7 cellular contexts compared by ENCODE assay signal in the genomic region with DNA sequence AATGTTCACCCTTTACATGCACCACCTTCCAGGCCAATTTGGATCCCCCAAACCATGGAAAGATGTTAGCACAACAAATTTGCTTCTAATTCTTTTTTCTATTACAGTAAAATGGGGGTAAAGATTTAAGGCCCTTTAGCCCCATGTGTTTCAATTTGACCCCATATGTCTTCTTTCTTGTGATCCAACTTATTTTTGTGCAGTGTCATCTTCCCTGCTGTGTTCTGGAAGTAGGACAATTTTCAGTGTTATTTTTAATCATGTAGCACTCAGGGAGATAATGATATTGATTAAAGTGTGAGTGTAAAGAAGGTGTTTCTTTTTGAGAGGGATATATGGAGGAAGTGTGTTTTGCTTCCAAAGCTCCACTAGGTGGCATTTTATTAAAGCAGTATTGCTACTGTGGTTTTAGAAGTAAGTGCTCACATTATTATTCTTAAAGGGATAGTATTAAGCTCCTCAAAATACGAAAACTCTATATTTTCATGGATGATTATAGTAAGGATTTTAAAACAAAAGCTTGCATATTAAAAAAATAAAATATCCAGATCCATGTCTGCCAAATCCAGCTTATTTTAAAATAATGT.
DNase-seq lines count a peak whose midpoint lies in the region; ATAC-seq and TF ChIP-seq lines count a peak whose summit lies in the region.

No MANE protein-coding gene starts in this region.

- no peaks in the 10 kb centered on the region for H3K9me3 Mint-ChIP-seq in nephron
- H3K9me3 Mint-ChIP-seq in activated CD4-positive, alpha-beta T cell treated with anti-CD3 and anti-CD28 coated beads for 36 hours (ENCODE audit: low read depth) = no peaks in the 10 kb centered on the region
- no peaks in the 10 kb centered on the region for H3K9me3 Mint-ChIP-seq in stimulated activated naive B cell treated with anti-CD40 and anti-IgM and Interleukin-4, amounts not matched to agents 10 μg/mL and 1 μg/mL and 100 μg/mL, for 72 hours

- intact Hi-C loops in activated CD4-positive, alpha-beta T cell treated with anti-CD3 and anti-CD28 coated beads for 36 hours (cut with DNase I, micrococcal nuclease) = no loop called here

- POLR2A ChIA-PET in activated CD4-positive, alpha-beta T cell treated with anti-CD3 and anti-CD28 coated beads for 36 hours (lab: Charles Lee) = no interaction called here

- H3K36me3 Mint-ChIP-seq in nephron (ENCODE audit: low read depth) = no peaks in the 10 kb centered on the region
- H3K36me3 Mint-ChIP-seq in activated CD4-positive, alpha-beta T cell treated with anti-CD3 and anti-CD28 coated beads for 36 hours (ENCODE audit: low read depth) = no peaks in the 10 kb centered on the region
- H3K36me3 Mint-ChIP-seq in stimulated activated naive B cell treated with anti-CD40 and anti-IgM and Interleukin-4, amounts not matched to agents 10 μg/mL and 1 μg/mL and 100 μg/mL, for 72 hours = no peaks in the 10 kb centered on the region

- H3K4me3 Mint-ChIP-seq in nephron = no peak overlapping the region
- H3K4me3 Mint-ChIP-seq in activated CD4-positive, alpha-beta T cell treated with anti-CD3 and anti-CD28 coated beads for 36 hours = no peak overlapping the region
- no peak overlapping the region for H3K4me3 Mint-ChIP-seq in stimulated activated naive B cell treated with anti-CD40 and anti-IgM and Interleukin-4, amounts not matched to agents 10 μg/mL and 1 μg/mL and 100 μg/mL, for 72 hours

- peaks cover 11% of the 10 kb centered on the region for H3K4me1 Mint-ChIP-seq in nephron
- no peaks in the 10 kb centered on the region for H3K4me1 Mint-ChIP-seq in activated CD4-positive, alpha-beta T cell treated with anti-CD3 and anti-CD28 coated beads for 36 hours
- peaks cover 0 to 5% of the 10 kb centered on the region in 2 donors for H3K4me1 Mint-ChIP-seq in stimulated activated naive B cell treated with anti-CD40 and anti-IgM and Interleukin-4, amounts not matched to agents 10 μg/mL and 1 μg/mL and 100 μg/mL, for 72 hours

- no peak for DNase-seq in GM13976 (ENCODE audit: low spot score)
- DNase-seq in SHP77 treated with DMSO at 0.1 percent for 48 hours (lab: John Stamatoyannopoulos, UW) = peak; percentile 3
- no peak for DNase-seq in activated CD4-positive, alpha-beta T cell treated with anti-CD3 and anti-CD28 coated beads for 36 hours
- no peak for DNase-seq in stimulated activated naive B cell treated with anti-CD40 and anti-IgM and Interleukin-4, amounts not matched to agents 10 μg/mL and 1 μg/mL and 100 μg/mL, for 72 hours

- no peaks in the 10 kb centered on the region for H3K27me3 Mint-ChIP-seq in nephron (ENCODE audit: low read depth)
- H3K27me3 Mint-ChIP-seq in activated CD4-positive, alpha-beta T cell treated with anti-CD3 and anti-CD28 coated beads for 36 hours = peaks cover 13% of the 10 kb centered on the region
- peaks cover 4 to 6% of the 10 kb centered on the region in 2 donors for H3K27me3 Mint-ChIP-seq in stimulated activated naive B cell treated with anti-CD40 and anti-IgM and Interleukin-4, amounts not matched to agents 10 μg/mL and 1 μg/mL and 100 μg/mL, for 72 hours

- ATAC-seq in HG03159 (IDR thresholded peaks at IDR 0.05; ENCODE audit: unreplicated experiment) (peak; percentile 53), GM21717 (IDR thresholded peaks at IDR 0.05; ENCODE audit: unreplicated experiment) (no peak)
- ATAC-seq in activated CD4-positive, alpha-beta T cell treated with anti-CD3 and anti-CD28 coated beads for 36 hours = no peak
- no peak for ATAC-seq in stimulated activated naive B cell treated with anti-CD40 and anti-IgM and Interleukin-4, amounts not matched to agents 10 μg/mL and 1 μg/mL and 100 μg/mL, for 72 hours (replicated peaks)

- peak; percentile 21 for TF ChIP-seq CTCF in GM13976 (IDR thresholded peaks at IDR 0.05; ENCODE audit: borderline replicate concordance, control extremely low read depth, extremely low read depth, insufficient read depth, missing control alignments)
- peak in 2 of 3 experiments; percentile 13 to 48 for TF ChIP-seq CTCF in nephron (IDR thresholded peaks at IDR 0.05; ENCODE audit: unreplicated experiment in 3 of 3)

- CTCF ChIA-PET in activated CD4-positive, alpha-beta T cell treated with anti-CD3 and anti-CD28 coated beads for 36 hours (lab: Charles Lee) = interaction anchor here (0.7 kb wide), 1 partner anchor 140 kb away, joined by 3 read pairs; no protein-coding TSS in a partner anchor

- no peak overlapping the region for H3K27ac Mint-ChIP-seq in nephron
- no peak overlapping the region for H3K27ac Mint-ChIP-seq in activated CD4-positive, alpha-beta T cell treated with anti-CD3 and anti-CD28 coated beads for 36 hours
- no peak overlapping the region for H3K27ac Mint-ChIP-seq in stimulated activated naive B cell treated with anti-CD40 and anti-IgM and Interleukin-4, amounts not matched to agents 10 μg/mL and 1 μg/mL and 100 μg/mL, for 72 hours

- in situ Hi-C loops in GM13976 (cut with MboI; ENCODE audit: low sequenced_read_pairs, unreplicated experiment) = no loop called here
